8 cellular contexts compared by ENCODE assay signal in genomic region chr2:25951071-25951547, GRCh38.
DNase-seq lines count a peak whose midpoint lies in the region; ATAC-seq, FAIRE-seq and TF ChIP-seq lines count a peak whose summit lies in the region.

No MANE protein-coding gene starts in this region.

- H3K4me3 ChIP-seq in cardiac fibroblast (replicated peaks in 1 of 2; ENCODE audit: low read depth in 2 of 2, low read length in 2 of 2), result no peak overlapping the region

- ATAC-seq in HG02870 (IDR thresholded peaks at IDR 0.05; ENCODE audit: unreplicated experiment), result peak; percentile 50

- TF ChIP-seq CTCF in D721Med (IDR thresholded peaks at IDR 0.05; ENCODE audit: insufficient read depth, missing control alignments) (peak; percentile 99), cardiac fibroblast (IDR thresholded peaks at IDR 0.05; ENCODE audit: low read depth, low read length) (peak; percentile 90)

- DNase-seq in D721Med (ENCODE audit: insufficient read length, low spot score) (peak; percentile 54), NCI-H345 (lab: John Stamatoyannopoulos, UW) (peak; percentile 87), cardiac fibroblast (ENCODE audit: low read depth in 2 of 2) (peak; percentile 87 to 91), islet precursor cell (peak; percentile 88), OCI-M2 (lab: John Stamatoyannopoulos, UW; ENCODE audit: unreplicated experiment) (no peak)
- DNase-seq in activated CD4-positive, CD25-positive, alpha-beta regulatory T cell treated with anti-CD3 and anti-CD28 coated beads, Interleukin-2, amount 50 U/mL, for 16 hours (ENCODE audit: low read depth, low spot score), result peak; percentile 35
- peak; percentile 55 to 64 for DNase-seq in stimulated activated CD4-positive, alpha-beta T cell treated with anti-CD3 and anti-CD28 coated beads, Interleukin-15, amount 100 ng/mL, for 48 hours (ENCODE audit: low read depth in 2 of 2)

- FAIRE-seq in D721Med (lab: Jason Lieb, UNC), result peak; percentile 41
